Comparison of ENCODE assay signal across 15 cellular contexts in the genomic region with DNA sequence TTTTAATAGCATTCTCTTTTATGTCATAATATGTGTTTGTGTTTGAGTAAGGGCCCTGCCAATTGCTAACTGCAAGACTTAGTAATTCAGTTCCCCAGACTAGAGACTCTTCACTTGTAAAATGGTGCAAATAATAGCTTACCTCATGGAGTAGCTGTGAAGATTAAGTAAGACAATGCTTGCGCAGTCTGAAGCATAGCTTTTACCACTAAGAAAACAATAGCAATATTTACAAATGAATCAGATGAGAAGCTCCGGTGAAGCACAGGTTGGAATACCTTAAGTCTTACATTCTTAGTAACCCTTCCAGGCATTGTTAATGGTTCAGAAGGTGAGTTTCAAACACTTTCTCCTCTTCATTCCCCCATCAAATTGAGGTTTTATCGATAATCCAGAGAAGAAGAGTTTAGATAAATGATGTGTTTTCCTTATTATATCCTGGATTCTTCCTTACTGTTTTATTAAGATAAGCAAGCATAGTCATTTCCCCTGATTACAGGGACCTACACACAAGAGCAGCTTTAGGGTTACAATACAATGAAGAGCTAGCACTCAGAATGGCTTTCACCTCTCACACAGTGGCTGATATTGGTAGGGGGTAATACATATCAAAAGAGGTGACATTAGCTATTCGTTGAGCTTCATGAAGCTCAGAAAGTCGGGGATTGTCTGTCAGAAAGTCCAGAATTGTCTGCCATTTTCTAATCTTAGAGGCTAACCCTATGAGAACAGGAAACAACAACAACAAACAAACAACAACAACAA.
DNase-seq lines count a peak whose midpoint lies in the region; ATAC-seq, FAIRE-seq and TF ChIP-seq lines count a peak whose summit lies in the region.
"Had no signal": no experiment of that assay in that cellular context is flagged by ENCODE, and none has a peak within 500 bp of the region (broad histone marks: within the 10 kb centered on the region; RNA-seq: fewer than 3 reads in every experiment).

No MANE protein-coding gene starts in this region.

- POLR2A ChIA-PET in naive thymus-derived CD4-positive, alpha-beta T cell (lab: Charles Lee), result no interaction called here

- H3K36me3 ChIP-seq in HUES6 (ENCODE audit: control insufficient read depth, insufficient read depth, low read length), result no peaks in the 10 kb centered on the region
- H3K36me3 ChIP-seq in bronchial epithelial cell (ENCODE audit: control insufficient read depth, insufficient read depth, low read length), result no peaks in the 10 kb centered on the region
- H3K36me3 ChIP-seq in naive thymus-derived CD4-positive, alpha-beta T cell (ENCODE audit: control insufficient read depth in 2 of 3, insufficient read depth in 3 of 3, low read length in 3 of 3), result no peaks in the 10 kb centered on the region

- H3K36me3 Mint-ChIP-seq in naive thymus-derived CD4-positive, alpha-beta T cell, result no peaks in the 10 kb centered on the region

- DNase-seq in bronchial epithelial cell (ENCODE audit: low read depth) (peak; percentile 49), iPS DF 4.7 (ENCODE audit: extremely low read depth, low spot score) (peak; percentile 79), renal cortical epithelial cell (ENCODE audit: low read depth) (peak; percentile 1), SIG-M5 (lab: John Stamatoyannopoulos, UW) (no peak)
- no peak for DNase-seq in naive thymus-derived CD4-positive, alpha-beta T cell
- DNase-seq: GOT3, HFFc6, MV-4-11, NCI-H1436, NCI-H2029, NCI-H748 treated with DMSO at 0.1 percent for 48 hours had no signal

- no peaks in the 10 kb centered on the region for H3K9me3 ChIP-seq in HUES6 (ENCODE audit: control insufficient read depth, insufficient read depth, low read depth, low read length)
- no peaks in the 10 kb centered on the region for H3K9me3 ChIP-seq in naive thymus-derived CD4-positive, alpha-beta T cell (ENCODE audit: control insufficient read depth in 2 of 3, low read length in 3 of 3)

- no peak overlapping the region for H3K27ac Mint-ChIP-seq in naive thymus-derived CD4-positive, alpha-beta T cell
- H3K27ac Mint-ChIP-seq: HFFc6 had no signal

- intact Hi-C loops in naive thymus-derived CD4-positive, alpha-beta T cell (cut with micrococcal nuclease), result no loop called here

- H3K4me3 ChIP-seq in HUES6 (ENCODE audit: low read depth, low read length) (peak overlapping the region; percentile 36), bronchial epithelial cell (ENCODE audit: low read depth, low read length) (no peak overlapping the region)
- H3K4me3 ChIP-seq in naive thymus-derived CD4-positive, alpha-beta T cell (ENCODE audit: low read length), result no peak overlapping the region

- H3K27ac ChIP-seq in HUES6 (ENCODE audit: low read depth, low read length), result peak overlapping the region; percentile 68
- no peak overlapping the region for H3K27ac ChIP-seq in naive thymus-derived CD4-positive, alpha-beta T cell (ENCODE audit: low read depth, low read length)
- H3K27ac ChIP-seq: C4-2B had no signal

- peaks cover 0 to 8% (median 0%) of the 10 kb centered on the region in 11 donors for H3K9me3 Mint-ChIP-seq in naive thymus-derived CD4-positive, alpha-beta T cell

- no peaks in the 10 kb centered on the region for H3K27me3 Mint-ChIP-seq in naive thymus-derived CD4-positive, alpha-beta T cell

- ATAC-seq in HG03097 (IDR thresholded peaks at IDR 0.05; ENCODE audit: low FRiP score, unreplicated experiment), result no peak
- no peak for ATAC-seq in naive thymus-derived CD4-positive, alpha-beta T cell

- no peaks in the 10 kb centered on the region for H3K27me3 ChIP-seq in HUES6 (ENCODE audit: control insufficient read depth, insufficient read depth, low read length)
- no peaks in the 10 kb centered on the region for H3K27me3 ChIP-seq in bronchial epithelial cell (ENCODE audit: control insufficient read depth, insufficient read depth, low read length)
- no peaks in the 10 kb centered on the region for H3K27me3 ChIP-seq in naive thymus-derived CD4-positive, alpha-beta T cell (ENCODE audit: control insufficient read depth in 2 of 2, insufficient read depth in 2 of 2, low read length in 2 of 2)

- no peak for FAIRE-seq in bronchial epithelial cell (lab: Jason Lieb, UNC)
- FAIRE-seq: GM12892 had no signal

- H3K4me3 Mint-ChIP-seq in naive thymus-derived CD4-positive, alpha-beta T cell, result no peak overlapping the region
- H3K4me3 Mint-ChIP-seq: HFFc6 had no signal

- CTCF ChIA-PET in naive thymus-derived CD4-positive, alpha-beta T cell (lab: Charles Lee), result no interaction called here

- peak overlapping the region; percentile 81 for H3K9ac ChIP-seq in HUES6 (ENCODE audit: low read length)

- no peak for TF ChIP-seq CTCF in bronchial epithelial cell (IDR thresholded peaks at IDR 0.05; ENCODE audit: insufficient read depth, low read length, severe bottlenecking)

- H3K4me1 ChIP-seq in HUES6 (ENCODE audit: control insufficient read depth, insufficient read depth, low read length), result peaks cover 33% of the 10 kb centered on the region
- H3K4me1 ChIP-seq in naive thymus-derived CD4-positive, alpha-beta T cell (ENCODE audit: control insufficient read depth in 2 of 2, insufficient read depth in 2 of 2, low read length in 2 of 2), result no peaks in the 10 kb centered on the region

- no peaks in the 10 kb centered on the region for H3K4me1 Mint-ChIP-seq in naive thymus-derived CD4-positive, alpha-beta T cell

Comparison
In these comparisons a context has a peak if more than half of its experiments do, and no peak if none do; other contexts are left out.
1. DNase-seq: peak in bronchial epithelial cell (single experiment), iPS DF 4.7 (single experiment) and renal cortical epithelial cell (single experiment); none in naive thymus-derived CD4-positive, alpha-beta T cell (0 of 9) and SIG-M5 (single experiment).